ENCODE assay signal across 10 cellular contexts in the genomic region with DNA sequence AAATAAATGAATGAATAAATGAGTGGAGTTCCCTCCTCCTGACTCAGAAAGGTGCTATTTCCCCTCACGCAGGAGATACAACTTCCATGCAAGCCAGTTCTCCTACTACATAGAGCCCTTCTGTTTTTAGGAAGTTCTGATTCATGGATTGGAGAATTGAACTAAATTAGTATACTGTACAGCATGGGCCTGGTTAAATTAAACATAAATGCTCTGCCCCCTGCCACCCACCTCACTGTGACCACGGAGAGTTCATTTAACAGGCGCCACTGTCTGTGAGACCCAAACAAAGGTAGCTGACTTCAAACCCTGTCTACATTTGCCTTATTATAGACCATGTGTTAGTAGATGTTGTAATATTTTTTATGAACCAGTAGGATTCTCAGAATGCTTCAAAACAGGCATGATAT. TPM values are rescaled to one million over a fixed set of nuclear protein-coding genes. Genes with fewer than 3 reads are reported as not detected.
DNase-seq lines count a peak whose midpoint lies in the region; ATAC-seq and TF ChIP-seq lines count a peak whose summit lies in the region.
"Had no signal": no experiment of that assay in that cellular context is flagged by ENCODE, and none has a peak within 500 bp of the region (broad histone marks: within the 10 kb centered on the region; RNA-seq: fewer than 3 reads in every experiment).

No MANE protein-coding gene starts in this region.

- ATAC-seq in left cardiac atrium (no peak), aorta (ENCODE audit: low FRiP score) (no peak), HG03025 (IDR thresholded peaks at IDR 0.05; ENCODE audit: low FRiP score, unreplicated experiment) (no peak)

- DNase-seq in left ventricle myocardium inferior = no peak
- DNase-seq in left cardiac atrium = no peak
- peak; percentile 47 for DNase-seq in dermis blood vessel endothelial cell
- DNase-seq in aorta = no peak
- no peak for DNase-seq in GDM1 (lab: John Stamatoyannopoulos, UW)
- DNase-seq in cerebellum (ENCODE audit: low spot score) = no peak

- H3K9ac ChIP-seq in mucosa of rectum (ENCODE audit: low read depth in 1 of 2, low read length in 2 of 2) = peak overlapping the region; percentile 14 to 33
- H3K9ac ChIP-seq: BLaER1 had no signal

- intact Hi-C loops in left ventricle myocardium inferior (cut with micrococcal nuclease) = no loop called here
- intact Hi-C loops in left cardiac atrium (cut with DNase I) = loop anchor here in 1 of 2 donors (10.0 kb wide), 1 partner anchor 296 kb away; no protein-coding TSS in a partner anchor
- intact Hi-C loops in aorta (cut with DNase I) = no loop called here

- no peaks in the 10 kb centered on the region for H3K9me3 ChIP-seq in left ventricle myocardium inferior (replicated peaks)
- H3K9me3 ChIP-seq in mucosa of rectum (ENCODE audit: control insufficient read depth in 2 of 2, low read length in 2 of 2) = no peaks in the 10 kb centered on the region
- H3K9me3 ChIP-seq in aorta (ENCODE audit: control insufficient read depth, low read length) = no peaks in the 10 kb centered on the region
- H3K9me3 ChIP-seq: BLaER1, neutrophil had no signal

- H3K4me3 ChIP-seq in left ventricle myocardium inferior = no peak overlapping the region
- H3K4me3 ChIP-seq in mucosa of rectum (ENCODE audit: low read length in 2 of 2) = no peak overlapping the region
- no peak overlapping the region for H3K4me3 ChIP-seq in aorta (ENCODE audit: low read length in 2 of 2)
- H3K4me3 ChIP-seq: BLaER1 had no signal

- H3K4me1 ChIP-seq in left ventricle myocardium inferior (peaks cover 33% of the 10 kb centered on the region), mucosa of rectum (ENCODE audit: control insufficient read depth in 2 of 2, insufficient read depth in 2 of 2, low read length in 2 of 2) (peaks cover 22 to 53% of the 10 kb centered on the region in 2 donors), aorta (ENCODE audit: control insufficient read depth in 1 of 2, insufficient read depth in 2 of 2, low read length in 2 of 2) (peaks cover 5 to 9% of the 10 kb centered on the region in 2 donors)

- H3K27ac ChIP-seq in left ventricle myocardium inferior (replicated peaks) = peak overlapping the region; percentile 1
- H3K27ac ChIP-seq in mucosa of rectum (ENCODE audit: low read depth in 2 of 2, low read length in 2 of 2) = peak overlapping the region; percentile 40 to 51
- H3K27ac ChIP-seq in aorta (ENCODE audit: low read depth in 1 of 2, low read length in 2 of 2) = peak overlapping the region; percentile 57 to 93
- H3K27ac ChIP-seq: BLaER1 had no signal

- WGBS in aorta, 2 donors = 51 to 56% methylated on average over 3 of the region's 3 CpGs

- H3K27me3 ChIP-seq in left ventricle myocardium inferior (ENCODE audit: low read depth) (no peaks in the 10 kb centered on the region), mucosa of rectum (ENCODE audit: control insufficient read depth in 2 of 2, insufficient read depth in 2 of 2, low read length in 2 of 2) (no peaks in the 10 kb centered on the region), aorta (ENCODE audit: control insufficient read depth in 1 of 2, insufficient read depth in 2 of 2, low read length in 1 of 2) (no peaks in the 10 kb centered on the region)
- H3K27me3 ChIP-seq: BLaER1, neutrophil had no signal

- no peak for TF ChIP-seq CTCF in left ventricle myocardium inferior (IDR thresholded peaks at IDR 0.05; ENCODE audit: borderline replicate concordance)

- H3K36me3 ChIP-seq in left ventricle myocardium inferior (no peaks in the 10 kb centered on the region), mucosa of rectum (ENCODE audit: control insufficient read depth in 2 of 2, insufficient read depth in 2 of 2, low read length in 2 of 2) (no peaks in the 10 kb centered on the region), aorta (ENCODE audit: control insufficient read depth in 1 of 2, insufficient read depth in 2 of 2, low read length in 1 of 2) (no peaks in the 10 kb centered on the region)
- H3K36me3 ChIP-seq: BLaER1, neutrophil had no signal

RNA-seq across cellular contexts. Expression of gene IRF2BP2, which starts 9.1 kb away (rescaled TPM):
- 126 TPM for total RNA-seq in left ventricle myocardium inferior
- total RNA-seq in left cardiac atrium = 100 to 1,000 TPM in 1 of 2 donors, 10 to 100 TPM in 1; 98.0 to 100 TPM
- total RNA-seq in dermis blood vessel endothelial cell = 104 and 115 TPM in 2 replicates
- total RNA-seq in aorta = 100 to 1,000 TPM in 1 of 2 donors, 10 to 100 TPM in 1; 90.6 to 148 TPM
- 100 to 1,000 TPM in 1 of 2 donors, 10 to 100 TPM in 1; 36.9 to 123 TPM for polyA plus RNA-seq in aorta
- total RNA-seq in cerebellum = 96.2 TPM

Comparison
In these comparisons a context has a peak if more than half of its experiments do, and no peak if none do; other contexts are left out.
1. H3K27ac ChIP-seq: peak in every context shown above with its lines; median percentile 75 in aorta; 46 in mucosa of rectum; 1 in left ventricle myocardium inferior.